Comparison of ENCODE assay signal across 1 cellular context in genomic region chr17:74153456-74153810, GRCh38.
TF ChIP-seq lines count a peak whose summit lies in the region.

No MANE protein-coding gene starts in this region.

TF ChIP-seq in H1, 55 proteins besides CTCF, POLR2A, EP300 and RAD21:
- TF ChIP-seq GABPA (IDR thresholded peaks at IDR 0.05; ENCODE audit: borderline replicate concordance, insufficient read depth, low read length) (no peak), SIX5 (IDR thresholded peaks at IDR 0.05; ENCODE audit: low read depth, low read length) (no peak), NRF1 (IDR thresholded peaks at IDR 0.05; ENCODE audit: low read depth, low read length) (no peak), TAF1 (IDR thresholded peaks at IDR 0.05; ENCODE audit: low read depth, low read length) (no peak), TAF7 (optimal IDR thresholded peaks at IDR 0.05; ENCODE audit: borderline replicate concordance, low read depth, low read length) (no peak), BRCA1 (IDR thresholded peaks at IDR 0.05; ENCODE audit: low read depth, low read length) (no peak), PHF8 (conservative IDR thresholded peaks at IDR 0.05; ENCODE audit: low read depth, low read length) (no peak), TEAD4 (IDR thresholded peaks at IDR 0.05; ENCODE audit: low read depth, low read length) (no peak), SRF (IDR thresholded peaks at IDR 0.05; ENCODE audit: low read depth, low read length) (no peak), CHD7 (IDR thresholded peaks at IDR 0.05; ENCODE audit: insufficient replicate concordance, low read length) (no peak)
